In the genomic region with DNA sequence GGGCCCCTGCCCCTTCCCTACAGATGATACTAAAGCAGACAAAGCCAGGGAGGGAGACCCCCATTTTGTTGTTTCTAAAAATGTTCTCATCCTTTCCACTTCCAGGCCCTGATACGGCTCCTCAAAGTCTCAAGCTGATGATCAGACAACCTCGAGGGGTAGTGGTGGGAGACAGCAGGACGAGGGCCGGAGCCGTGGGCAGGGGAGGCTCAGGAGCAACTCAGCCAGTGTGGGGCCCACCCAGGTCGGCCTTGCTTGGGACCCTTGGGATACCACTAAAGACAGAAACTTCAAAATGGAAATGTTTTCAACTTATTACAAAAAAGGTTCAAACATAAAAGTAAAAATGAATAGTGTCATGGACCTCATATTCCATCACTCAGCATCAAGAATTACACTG, we compare ENCODE assay signal across 25 cellular contexts. TPM values are rescaled to one million over a fixed set of nuclear protein-coding genes. Genes with fewer than 3 reads are reported as not detected.
"Had no signal": no experiment of that assay in that cellular context is flagged by ENCODE, and none has a peak within 500 bp of the region (broad histone marks: within the 10 kb centered on the region; RNA-seq: fewer than 3 reads in every experiment).

No MANE protein-coding gene starts in this region.

- H3K4me3 Mint-ChIP-seq: IgD-negative memory B cell had no signal

- H3K36me3 Mint-ChIP-seq: IgD-negative memory B cell had no signal

- DNase-seq: KBM-7, MV-4-11, NCI-H1048, NCI-H1105, NCI-H1417, NCI-H1436 treated with DMSO at 0.1 percent for 48 hours, NCI-H1694, NCI-H187 treated with DMSO at 0.1 percent for 48 hours, NCI-H2029 treated with DMSO at 0.1 percent for 48 hours, NCI-H226, NCI-H446, NCI-H510A, NCI-H524 treated with DMSO at 0.1 percent for 48 hours, NCI-H69, NCI-H774, PC-3, SHP77, SK-N-SH had no signal

- ATAC-seq: Panc1, PC-3 had no signal

- H3K9me3 Mint-ChIP-seq: IgD-negative memory B cell had no signal

- H3K27ac Mint-ChIP-seq: IgD-negative memory B cell had no signal

- H3K27ac ChIP-seq: RWPE1 had no signal

RNA-seq across cellular contexts. Expression of gene PGA3, which starts 26.9 kb away (rescaled TPM):
- total RNA-seq: HT1080, MCF 10A, OCI-LY7, PC-3, SK-MEL-5 had no signal

RNA-seq across cellular contexts. Expression of gene PGA4, which starts 45.7 kb away (rescaled TPM):
- total RNA-seq: HT1080, MCF 10A, OCI-LY7, PC-3, SK-MEL-5 had no signal
